In genomic region chr7:16708980-16709379, GRCh38 we compare ENCODE assay signal across 1 cellular context.
A peak's percentile ranks its signal among the peaks of the same experiment; 100 is the strongest.
TF ChIP-seq lines count a peak whose summit lies in the region.

No MANE protein-coding gene starts in this region.

TF ChIP-seq in K562, 482 proteins besides CTCF, POLR2A, EP300 and RAD21 (continued from another document):
- TF ChIP-seq PREB (CRISPR knock-in tag; IDR thresholded peaks at IDR 0.05), result no peak
- TF ChIP-seq EP400 (IDR thresholded peaks at IDR 0.05), result 0 out of 2 replicates have a peak, but pooled peaks have one; percentile 10
- no peak for TF ChIP-seq ZNF551 (CRISPR knock-in tag; IDR thresholded peaks at IDR 0.05)
- TF ChIP-seq SRF (CRISPR knock-in tag; IDR thresholded peaks at IDR 0.05), result peak in 1 of 2 experiments; percentile 60; a peak in 1 of 4 replicates
- peak; percentile 16; the same call in 1 of the 2 replicates for TF ChIP-seq SMARCA4 (IDR thresholded peaks at IDR 0.05)
- no peak for TF ChIP-seq NCOR1 (IDR thresholded peaks at IDR 0.05)
- no peak for TF ChIP-seq ZNF444 (CRISPR knock-in tag; IDR thresholded peaks at IDR 0.05)
- TF ChIP-seq CREM (IDR thresholded peaks at IDR 0.05; ENCODE audit: low read depth), result 0 out of 2 replicates have a peak, but pooled peaks have one; percentile 15
- TF ChIP-seq JUND (IDR thresholded peaks at IDR 0.05; ENCODE audit: borderline replicate concordance, low read depth, low read length), result peak; percentile 72
- peak; percentile 61; the same call in 1 of the 3 replicates for TF ChIP-seq JUND (tag; IDR thresholded peaks at IDR 0.05; ENCODE audit: borderline replicate concordance, low read depth, low read length)
- peak; percentile 91 for TF ChIP-seq FOSL1 (tag; conservative IDR thresholded peaks at IDR 0.05)
- TF ChIP-seq SETDB1 (IDR thresholded peaks at IDR 0.05; ENCODE audit: low read length), result peak; percentile 27
TF ChIP-seq in K562: peak in this region for 12.
